In genomic region chr11:128859563-128860441, GRCh38 we compare ENCODE assay signal across 9 cellular contexts. TPM values are rescaled to one million over a fixed set of nuclear protein-coding genes. Genes with fewer than 3 reads are reported as not detected.
DNase-seq lines count a peak whose midpoint lies in the region; ATAC-seq and TF ChIP-seq lines count a peak whose summit lies in the region.
"Had no signal": no experiment of that assay in that cellular context is flagged by ENCODE, and none has a peak within 500 bp of the region (broad histone marks: within the 10 kb centered on the region; RNA-seq: fewer than 3 reads in every experiment).

No MANE protein-coding gene starts in this region.

- peak; percentile 96 for ATAC-seq in GM19035 (IDR thresholded peaks at IDR 0.05; ENCODE audit: unreplicated experiment)
- peak; percentile 96 for ATAC-seq in HG03139 (IDR thresholded peaks at IDR 0.05; ENCODE audit: unreplicated experiment)

- peak; percentile 72 for DNase-seq in AG08396 (ENCODE audit: low spot score)
- DNase-seq in SK-N-DZ (ENCODE audit: low spot score) = peak; percentile 20
- peak; percentile 48 to 67 (median 56) for DNase-seq in activated naive CD4-positive, alpha-beta T cell (lab: John Stamatoyannopoulos, UW)
- DNase-seq in right atrium auricular region (ENCODE audit: low spot score) = peak; percentile 67
- DNase-seq in smooth muscle cell of the brain vasculature (ENCODE audit: low read depth, low spot score) = peak; percentile 17
- DNase-seq in NCI-H524 (lab: John Stamatoyannopoulos, UW) = no peak

- no peaks in the 10 kb centered on the region for H3K27me3 ChIP-seq in right atrium auricular region

- no peaks in the 10 kb centered on the region for H3K9me3 ChIP-seq in right atrium auricular region

- TF ChIP-seq CTCF in right atrium auricular region (IDR thresholded peaks at IDR 0.05) = peak; percentile 90 to 95

- peaks cover 0 to 11% of the 10 kb centered on the region in 2 donors for H3K4me1 ChIP-seq in right atrium auricular region

- H3K27ac ChIP-seq in right atrium auricular region = peak overlapping the region in 1 of 2 donors; percentile 8

- no peak overlapping the region for H3K4me3 ChIP-seq in right atrium auricular region

- H3K36me3 ChIP-seq in right atrium auricular region = no peaks in the 10 kb centered on the region

RNA-seq across cellular contexts. Expression of gene KCNJ1, which starts 7.3 kb away (rescaled TPM):
- polyA plus RNA-seq in SK-N-DZ (2014; cell fraction: cytosol; rRNA removed) = not detected in 2 replicates
- not detected in 2 replicates for polyA plus RNA-seq in SK-N-DZ (2014; cell fraction: nucleus; rRNA removed)
- not detected for total RNA-seq in right atrium auricular region

RNA-seq across cellular contexts. Expression of gene KCNJ5, which starts 31.4 kb away (rescaled TPM):
- not detected in 2 replicates for polyA plus RNA-seq in SK-N-DZ (2014; cell fraction: cytosol; rRNA removed)
- polyA plus RNA-seq in SK-N-DZ (2014; cell fraction: nucleus; rRNA removed) = not detected in 2 replicates
- 10 to 100 TPM in 1 of 2 donors, 1 to 10 TPM in 1; 8.2 to 23.3 TPM for total RNA-seq in right atrium auricular region
- total RNA-seq: myocyte had no signal

Comparison
In these comparisons a context has a peak if more than half of its experiments do, and no peak if none do; other contexts are left out.
1. DNase-seq: peak in AG08396 (single experiment), SK-N-DZ (single experiment), activated naive CD4-positive, alpha-beta T cell (4 of 4), right atrium auricular region (single experiment) and smooth muscle cell of the brain vasculature (single experiment); none in NCI-H524 (0 of 2).